Comparison of ENCODE assay signal across 24 cellular contexts in the genomic region with DNA sequence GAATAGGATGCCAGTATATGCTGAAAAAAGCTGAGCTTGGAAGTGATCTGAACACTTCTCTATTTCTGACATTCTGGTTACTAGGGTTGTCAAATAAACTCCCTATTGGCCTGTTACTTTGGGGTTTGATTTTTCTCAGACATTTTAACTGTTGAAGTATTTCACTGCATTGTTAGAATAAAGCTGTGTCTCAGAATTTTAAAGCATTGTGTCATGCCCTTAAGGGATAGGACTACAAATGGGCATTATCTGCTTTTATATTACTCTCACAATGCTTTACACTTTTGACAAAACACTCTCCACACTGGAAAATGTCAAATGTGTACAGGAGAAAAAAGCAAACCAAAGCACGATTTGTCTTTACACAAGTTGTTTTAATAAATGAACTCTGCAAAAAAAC. TPM values are rescaled to one million over a fixed set of nuclear protein-coding genes. Genes with fewer than 3 reads are reported as not detected.
"Had no signal": no experiment of that assay in that cellular context is flagged by ENCODE, and none has a peak within 500 bp of the region (broad histone marks: within the 10 kb centered on the region; RNA-seq: fewer than 3 reads in every experiment).

No MANE protein-coding gene starts in this region.

- H3K36me3 ChIP-seq: ovary, uterus had no signal

- H3K4me3 ChIP-seq: neural progenitor cell, ovary, psoas muscle, right lobe of liver, sigmoid colon, stomach, thoracic aorta, tibial artery, transverse colon, upper lobe of right lung, uterus had no signal

- ATAC-seq: natural killer cell; psoas muscle; right cardiac atrium; right lobe of liver; stimulated activated effector memory CD8-positive, alpha-beta T cell treated with anti-CD3 and anti-CD28 coated beads, Interleukin-12 subunit alpha, Interleukin-12 subunit beta, amount 100 ng/mL, for 72 hours; stimulated activated naive B cell treated with anti-CD40 and anti-IgM and Interleukin-4, amounts not matched to agents 10 μg/mL and 1 μg/mL and 100 μg/mL, for 72 hours; upper lobe of right lung had no signal

- H3K9me3 ChIP-seq: ovary, psoas muscle, right lobe of liver, sigmoid colon, stomach, thoracic aorta, tibial artery, transverse colon, upper lobe of right lung, uterus had no signal

- H3K27me3 ChIP-seq: neural progenitor cell, ovary, right lobe of liver, sigmoid colon, stomach, tibial artery, transverse colon, upper lobe of right lung, uterus had no signal

- H3K4me1 ChIP-seq: neural progenitor cell, parathyroid adenoma, psoas muscle, sigmoid colon, tibial artery, transverse colon, uterus had no signal

- H3K27ac ChIP-seq: neural progenitor cell, ovary, parathyroid adenoma, psoas muscle, right lobe of liver, sigmoid colon, stomach, thoracic aorta, tibial artery, transverse colon, upper lobe of right lung, uterus had no signal

- DNase-seq: natural killer cell; occipital lobe; ovary; psoas muscle; right cardiac atrium; right lobe of liver; sigmoid colon; small intestine; stimulated activated CD4-positive, alpha-beta T cell treated with anti-CD3 and anti-CD28 coated beads, Interleukin-15, amount 100 ng/mL, for 24 hours; stimulated activated CD4-positive, alpha-beta T cell treated with anti-CD3 and anti-CD28 coated beads, Interleukin-2, amount 100 ng/mL, for 24 hours; stimulated activated CD4-positive, alpha-beta T cell treated with anti-CD3 and anti-CD28 coated beads, Interleukin-2, amount 100 ng/mL, for 48 hours; stimulated activated CD4-positive, alpha-beta T cell treated with anti-CD3 and anti-CD28 coated beads, Interleukin-4, amount 100 ng/mL, for 24 hours; stimulated activated naive B cell treated with anti-CD40 and anti-IgM and Interleukin-4, amounts not matched to agents 10 μg/mL and 1 μg/mL and 100 μg/mL, for 72 hours; stimulated activated naive CD4-positive, alpha-beta T cell treated with Interleukin-2 at 50 U/mL for 16 hours; stomach; tibial artery; transverse colon; upper lobe of right lung; uterus had no signal

RNA-seq across cellular contexts. Expression of gene GPR21, which starts 16.8 kb away (rescaled TPM):
- polyA plus RNA-seq: stomach, urinary bladder had no signal
